Comparison of ENCODE assay signal across 32 cellular contexts in genomic region chr3:62406945-62407344, GRCh38. TPM values are rescaled to one million over a fixed set of nuclear protein-coding genes. Genes with fewer than 3 reads are reported as not detected.
"Had no signal": no experiment of that assay in that cellular context is flagged by ENCODE, and none has a peak within 500 bp of the region (broad histone marks: within the 10 kb centered on the region; RNA-seq: fewer than 3 reads in every experiment).

No MANE protein-coding gene starts in this region.

- H3K27ac ChIP-seq: stomach, suprapubic skin, testis, thoracic aorta, thyroid gland, tibial artery, tibial nerve, transverse colon, upper lobe of left lung, upper lobe of right lung, uterus, vagina had no signal

- H3K27me3 ChIP-seq: suprapubic skin, testis, thyroid gland, tibial artery, transverse colon, upper lobe of left lung, upper lobe of right lung, uterus, vagina had no signal

- H3K4me3 ChIP-seq: stomach, suprapubic skin, testis, thoracic aorta, thyroid gland, tibial artery, tibial nerve, transverse colon, upper lobe of left lung, upper lobe of right lung, uterus, vagina had no signal

- H3K27ac Mint-ChIP-seq: stimulated activated effector memory CD8-positive, alpha-beta T cell treated with anti-CD3 and anti-CD28 coated beads, Interleukin-12 subunit alpha, Interleukin-12 subunit beta, amount 100 ng/mL, for 72 hours; stimulated activated memory B cell treated with anti-CD40 and anti-IgM and Interleukin-4, amounts not matched to agents 10 μg/mL and 1 μg/mL and 100 μg/mL, for 72 hours; stimulated activated naive B cell treated with anti-CD40 and anti-IgM and Interleukin-4, amounts not matched to agents 10 μg/mL and 1 μg/mL and 100 μg/mL, for 72 hours; stimulated activated naive CD8-positive, alpha-beta T cell treated with anti-CD3 and anti-CD28 coated beads, Interleukin-15, amount 100 ng/mL, for 72 hours; stimulated activated naive CD8-positive, alpha-beta T cell treated with anti-CD3 and anti-CD28 coated beads, Interleukin-15, Interleukin-2, amounts not matched to agents 100 ng/mL and 50 ng/mL, for 24 hours; type B pancreatic cell had no signal

- H3K36me3 ChIP-seq: stomach, suprapubic skin, thoracic aorta, thyroid gland, tibial artery, tibial nerve, transverse colon, upper lobe of left lung, upper lobe of right lung, uterus, vagina had no signal

- H3K36me3 Mint-ChIP-seq: stimulated activated effector memory CD8-positive, alpha-beta T cell treated with anti-CD3 and anti-CD28 coated beads, Interleukin-12 subunit alpha, Interleukin-12 subunit beta, amount 100 ng/mL, for 72 hours; stimulated activated memory B cell treated with anti-CD40 and anti-IgM and Interleukin-4, amounts not matched to agents 10 μg/mL and 1 μg/mL and 100 μg/mL, for 72 hours; stimulated activated naive B cell treated with anti-CD40 and anti-IgM and Interleukin-4, amounts not matched to agents 10 μg/mL and 1 μg/mL and 100 μg/mL, for 72 hours; type B pancreatic cell had no signal

- H3K4me1 ChIP-seq: stomach, testis, thyroid gland, tibial artery, tibial nerve, transverse colon, upper lobe of left lung, upper lobe of right lung, uterus, vagina had no signal

- DNase-seq: stimulated activated CD4-positive, alpha-beta T cell treated with anti-CD3 and anti-CD28 coated beads, Interleukin-2, amount 100 ng/mL, for 48 hours; stimulated activated CD4-positive, alpha-beta T cell treated with anti-CD3 and anti-CD28 coated beads, Interleukin-4, amount 100 ng/mL, for 1 hour; stimulated activated CD4-positive, alpha-beta T cell treated with anti-CD3 and anti-CD28 coated beads, Interleukin-4, amount 100 ng/mL, for 24 hours; stimulated activated CD4-positive, alpha-beta T cell treated with anti-CD3 and anti-CD28 coated beads, Interleukin-4, amount 100 ng/mL, for 4 hours; stimulated activated CD8-positive, alpha-beta memory T cell treated with anti-CD3 and anti-CD28 coated beads, Interleukin-4, amount 100 ng/mL, for 48 hours; stimulated activated naive B cell treated with anti-CD40 and anti-IgM and Interleukin-4, amounts not matched to agents 10 μg/mL and 1 μg/mL and 100 μg/mL, for 72 hours; stimulated activated naive CD4-positive, alpha-beta T cell; stimulated activated naive CD4-positive, alpha-beta T cell treated with Interleukin-2 at 50 U/mL for 16 hours; stimulated activated naive CD8-positive, alpha-beta T cell treated with anti-CD3 and anti-CD28 coated beads, Interleukin-15, amount 100 ng/mL, for 72 hours; stimulated activated naive CD8-positive, alpha-beta T cell treated with anti-CD3 and anti-CD28 coated beads, Interleukin-15, Interleukin-2, amounts not matched to agents 100 U/mL and 50 U/mL, for 24 hours; stomach; substantia nigra; testis; thyroid gland; tibial artery; transverse colon; trophoblast cell; upper lobe of left lung; upper lobe of right lung; uterus had no signal

- ATAC-seq: stimulated activated effector memory CD8-positive, alpha-beta T cell treated with anti-CD3 and anti-CD28 coated beads, Interleukin-12 subunit alpha, Interleukin-12 subunit beta, amount 100 ng/mL, for 72 hours; stimulated activated memory B cell treated with anti-CD40 and anti-IgM and Interleukin-4, amounts not matched to agents 10 μg/mL and 1 μg/mL and 100 μg/mL, for 72 hours; stimulated activated naive B cell treated with anti-CD40 and anti-IgM and Interleukin-4, amounts not matched to agents 10 μg/mL and 1 μg/mL and 100 μg/mL, for 72 hours; stimulated activated naive CD8-positive, alpha-beta T cell treated with anti-CD3 and anti-CD28 coated beads, Interleukin-15, amount 100 ng/mL, for 72 hours; stimulated activated naive CD8-positive, alpha-beta T cell treated with anti-CD3 and anti-CD28 coated beads, Interleukin-15, Interleukin-2, amounts not matched to agents 100 U/mL and 50 U/mL, for 24 hours; upper lobe of right lung had no signal

- H3K9me3 Mint-ChIP-seq: stimulated activated memory B cell treated with anti-CD40 and anti-IgM and Interleukin-4, amounts not matched to agents 10 μg/mL and 1 μg/mL and 100 μg/mL, for 72 hours; stimulated activated naive B cell treated with anti-CD40 and anti-IgM and Interleukin-4, amounts not matched to agents 10 μg/mL and 1 μg/mL and 100 μg/mL, for 72 hours; stimulated activated naive CD8-positive, alpha-beta T cell treated with anti-CD3 and anti-CD28 coated beads, Interleukin-15, amount 100 ng/mL, for 72 hours; stimulated activated naive CD8-positive, alpha-beta T cell treated with anti-CD3 and anti-CD28 coated beads, Interleukin-15, Interleukin-2, amounts not matched to agents 100 ng/mL and 50 ng/mL, for 24 hours; type B pancreatic cell had no signal

- FAIRE-seq: urothelium cell line had no signal

- H3K27me3 Mint-ChIP-seq: stimulated activated memory B cell treated with anti-CD40 and anti-IgM and Interleukin-4, amounts not matched to agents 10 μg/mL and 1 μg/mL and 100 μg/mL, for 72 hours; stimulated activated naive CD8-positive, alpha-beta T cell treated with anti-CD3 and anti-CD28 coated beads, Interleukin-15, amount 100 ng/mL, for 72 hours had no signal

- H3K9me3 ChIP-seq: stomach, suprapubic skin, testis, thoracic aorta, thyroid gland, tibial artery, tibial nerve, transverse colon, upper lobe of left lung, upper lobe of right lung, uterus, vagina had no signal

- H3K4me1 Mint-ChIP-seq: stimulated activated effector memory CD8-positive, alpha-beta T cell treated with anti-CD3 and anti-CD28 coated beads, Interleukin-12 subunit alpha, Interleukin-12 subunit beta, amount 100 ng/mL, for 72 hours; stimulated activated memory B cell treated with anti-CD40 and anti-IgM and Interleukin-4, amounts not matched to agents 10 μg/mL and 1 μg/mL and 100 μg/mL, for 72 hours; stimulated activated naive B cell treated with anti-CD40 and anti-IgM and Interleukin-4, amounts not matched to agents 10 μg/mL and 1 μg/mL and 100 μg/mL, for 72 hours; stimulated activated naive CD8-positive, alpha-beta T cell treated with anti-CD3 and anti-CD28 coated beads, Interleukin-15, amount 100 ng/mL, for 72 hours had no signal

- H3K4me3 Mint-ChIP-seq: stimulated activated effector memory CD8-positive, alpha-beta T cell treated with anti-CD3 and anti-CD28 coated beads, Interleukin-12 subunit alpha, Interleukin-12 subunit beta, amount 100 ng/mL, for 72 hours; stimulated activated memory B cell treated with anti-CD40 and anti-IgM and Interleukin-4, amounts not matched to agents 10 μg/mL and 1 μg/mL and 100 μg/mL, for 72 hours; stimulated activated naive B cell treated with anti-CD40 and anti-IgM and Interleukin-4, amounts not matched to agents 10 μg/mL and 1 μg/mL and 100 μg/mL, for 72 hours; stimulated activated naive CD8-positive, alpha-beta T cell treated with anti-CD3 and anti-CD28 coated beads, Interleukin-15, amount 100 ng/mL, for 72 hours; stimulated activated naive CD8-positive, alpha-beta T cell treated with anti-CD3 and anti-CD28 coated beads, Interleukin-15, Interleukin-2, amounts not matched to agents 100 ng/mL and 50 ng/mL, for 24 hours; type B pancreatic cell had no signal

RNA-seq across cellular contexts. Expression of gene FEZF2, which starts 33.6 kb away (rescaled TPM):
- total RNA-seq: stomach, subcutaneous adipose tissue, suprapubic skin, testis, thoracic aorta, thyroid gland, tibial nerve, transverse colon, upper lobe of left lung, upper lobe of right lung, ureter, urinary bladder, uterus, vagina had no signal
- polyA plus RNA-seq: stomach, urinary bladder had no signal
